In genomic region chr7:131231381-131232220, GRCh38 we compare ENCODE assay signal across 9 cellular contexts.
A peak's percentile ranks its signal among the peaks of the same experiment; 100 is the strongest.
DNase-seq lines count a peak whose midpoint lies in the region; ATAC-seq and FAIRE-seq lines count a peak whose summit lies in the region.
"Had no signal": no experiment of that assay in that cellular context is flagged by ENCODE, and none has a peak within 500 bp of the region (broad histone marks: within the 10 kb centered on the region; RNA-seq: fewer than 3 reads in every experiment).

No MANE protein-coding gene starts in this region.

- peak overlapping the region; percentile 57 for H3K4me3 Mint-ChIP-seq in activated naive CD4-positive, alpha-beta T cell treated with anti-CD3 and anti-CD28 coated beads for 36 hours

- DNase-seq in GM18507 (ENCODE audit: extremely low spot score, insufficient read length, low read depth): peak; percentile 46
- DNase-seq in RPMI8226: peak; percentile 85
- DNase-seq in activated naive CD4-positive, alpha-beta T cell treated with anti-CD3 and anti-CD28 coated beads for 36 hours: peak; percentile 80
- DNase-seq in left colon: peak; percentile 44 to 50
- DNase-seq in stimulated activated CD8-positive, alpha-beta memory T cell treated with anti-CD3 and anti-CD28 coated beads, Interleukin-7, amount 100 ng/mL, for 24 hours (ENCODE audit: low read depth): peak; percentile 29
- no peak for DNase-seq in DMS79 (lab: John Stamatoyannopoulos, UW)
- no peak for DNase-seq in LoVo (ENCODE audit: low spot score)

- H3K9me3 Mint-ChIP-seq in activated naive CD4-positive, alpha-beta T cell treated with anti-CD3 and anti-CD28 coated beads for 36 hours: no peaks in the 10 kb centered on the region

- peak overlapping the region; percentile 86 for H3K27ac Mint-ChIP-seq in activated naive CD4-positive, alpha-beta T cell treated with anti-CD3 and anti-CD28 coated beads for 36 hours

- H3K36me3 Mint-ChIP-seq in activated naive CD4-positive, alpha-beta T cell treated with anti-CD3 and anti-CD28 coated beads for 36 hours (ENCODE audit: low read depth): no peaks in the 10 kb centered on the region

- peak; percentile 88 for FAIRE-seq in GM18507 (lab: Jason Lieb, UNC)
- FAIRE-seq: TTC549 had no signal

- intact Hi-C loops in activated naive CD4-positive, alpha-beta T cell treated with anti-CD3 and anti-CD28 coated beads for 36 hours (cut with micrococcal nuclease): loop anchor here (1.0 to 10.0 kb wide), 8 partner anchors 43 to 807 kb away; partner anchors contain the start of gene MKLN1
- intact Hi-C loops in left colon (cut with DNase I, micrococcal nuclease): no loop called here

- H3K27me3 Mint-ChIP-seq in activated naive CD4-positive, alpha-beta T cell treated with anti-CD3 and anti-CD28 coated beads for 36 hours (ENCODE audit: low read depth): no peaks in the 10 kb centered on the region

- H3K4me1 Mint-ChIP-seq in activated naive CD4-positive, alpha-beta T cell treated with anti-CD3 and anti-CD28 coated beads for 36 hours (ENCODE audit: low read depth): peaks cover 45% of the 10 kb centered on the region

- CTCF ChIA-PET in activated naive CD4-positive, alpha-beta T cell treated with anti-CD3 and anti-CD28 coated beads for 36 hours (lab: Charles Lee): interaction anchor here (0.7 to 1.3 kb wide), 3 partner anchors 21 to 163 kb away, joined by 3 to 4 read pairs (median 3); no protein-coding TSS in a partner anchor

- ATAC-seq in HG02885 (IDR thresholded peaks at IDR 0.05; ENCODE audit: poor library complexity, unreplicated experiment) (peak; percentile 88), left colon (no peak)

Comparison
In these comparisons a context has a peak if more than half of its experiments do, and no peak if none do; other contexts are left out.
1. DNase-seq: peak in GM18507 (single experiment), RPMI8226 (single experiment), activated naive CD4-positive, alpha-beta T cell treated with anti-CD3 and anti-CD28 coated beads for 36 hours (single experiment), left colon (2 of 2) and stimulated activated CD8-positive, alpha-beta memory T cell treated with anti-CD3 and anti-CD28 coated beads, Interleukin-7, amount 100 ng/mL, for 24 hours (single experiment); none in DMS79 (single experiment) and LoVo (single experiment).